Comparison of ENCODE assay signal across 37 cellular contexts in genomic region chr7:108440613-108441012, GRCh38. TPM values are rescaled to one million over a fixed set of nuclear protein-coding genes. Genes with fewer than 3 reads are reported as not detected.
"Had no signal": no experiment of that assay in that cellular context is flagged by ENCODE, and none has a peak within 500 bp of the region (broad histone marks: within the 10 kb centered on the region; RNA-seq: fewer than 3 reads in every experiment).

No MANE protein-coding gene starts in this region.

- DNase-seq: activated CD4-positive, alpha-beta memory T cell treated with anti-CD3 and anti-CD28 coated beads, Interleukin-2, amount 10 ng/mL, durations not matched to agents 7 days and 5 days; activated CD4-positive, alpha-beta T cell treated with anti-CD3 and anti-CD28 coated beads for 1 hour; activated CD4-positive, alpha-beta T cell treated with anti-CD3 and anti-CD28 coated beads for 48 hours; activated CD4-positive, CD25-positive, alpha-beta regulatory T cell; activated CD8-positive, alpha-beta memory T cell treated with anti-CD3 and anti-CD28 coated beads for 24 hours; activated CD8-positive, alpha-beta memory T cell treated with anti-CD3 and anti-CD28 coated beads, Interleukin-2, amount 10 ng/mL, durations not matched to agents 7 days and 5 days; activated CD8-positive, alpha-beta memory T cell treated with anti-CD3 and anti-CD28 coated beads, Interleukin-2, amount 50 U/mL, for 48 hours; activated effector memory CD4-positive, alpha-beta T cell treated with anti-CD3 and anti-CD28 coated beads, Interleukin-2, amount 50 U/mL, for 16 hours; activated naive CD4-positive, alpha-beta T cell; activated naive CD4-positive, alpha-beta T cell treated with anti-CD3 and anti-CD28 coated beads, Interleukin-2, amount 50 U/mL, for 16 hours; activated T-cell treated with anti-CD3 and anti-CD28 coated beads, Interleukin-2, amount 50 U/mL, for 1 hour; activated T-cell treated with anti-CD3 and anti-CD28 coated beads, Interleukin-2, amount 50 U/mL, for 72 hours; adrenal gland; body of pancreas; central memory CD4-positive, alpha-beta T cell; NCI-H1092 treated with DMSO at 0.1 percent for 48 hours; NCI-H1417; NCI-H146; NCI-H187; NCI-H2029 treated with DMSO at 0.1 percent for 48 hours; NCI-H2107; NCI-H226; NCI-H446 treated with DMSO at 0.1 percent for 48 hours; NCI-H524; NCI-H69; NCI-H82; NK-92 treated with Interleukin-12 subunit alpha and Interleukin-12 subunit beta, amount 100 ng/mL, for 24 hours; PC-3; Peyer's patch; RPMI8226; SHP77 treated with DMSO at 0.1 percent for 48 hours; T1000; WERI-Rb-1 had no signal

- H3K27ac Mint-ChIP-seq: activated CD4-positive, alpha-beta memory T cell treated with anti-CD3 and anti-CD28 coated beads, Interleukin-2, amount 10 ng/mL, durations not matched to agents 7 days and 5 days; activated CD8-positive, alpha-beta memory T cell treated with anti-CD3 and anti-CD28 coated beads, Interleukin-2, amount 10 ng/mL, durations not matched to agents 7 days and 5 days; activated T-cell treated with anti-CD3 and anti-CD28 coated beads, Interleukin-2, amount 50 U/mL, for 72 hours; activated T-helper 17 cell treated with anti-CD3 and anti-CD28 coated beads, Interleukin-2, amount 50 U/mL, for 72 hours had no signal

- H3K4me1 Mint-ChIP-seq: activated CD4-positive, alpha-beta memory T cell treated with anti-CD3 and anti-CD28 coated beads, Interleukin-2, amount 10 ng/mL, durations not matched to agents 7 days and 5 days; activated CD8-positive, alpha-beta memory T cell treated with anti-CD3 and anti-CD28 coated beads, Interleukin-2, amount 10 ng/mL, durations not matched to agents 7 days and 5 days; activated T-helper 17 cell treated with anti-CD3 and anti-CD28 coated beads, Interleukin-2, amount 50 U/mL, for 72 hours had no signal

- H3K36me3 ChIP-seq: adrenal gland, Peyer's patch, WERI-Rb-1 had no signal

- H3K4me3 ChIP-seq: adrenal gland, body of pancreas, Peyer's patch had no signal

- H3K27ac ChIP-seq: KMS-11, Peyer's patch, WERI-Rb-1 had no signal

- H3K9ac ChIP-seq: KMS-11 had no signal

- H3K27me3 ChIP-seq: adrenal gland, body of pancreas, Peyer's patch had no signal

- H3K36me3 Mint-ChIP-seq: activated CD8-positive, alpha-beta memory T cell treated with anti-CD3 and anti-CD28 coated beads, Interleukin-2, amount 10 ng/mL, durations not matched to agents 7 days and 5 days had no signal

- ATAC-seq: activated CD8-positive, alpha-beta memory T cell treated with anti-CD3 and anti-CD28 coated beads, Interleukin-2, amount 10 ng/mL, durations not matched to agents 7 days and 5 days; activated T-cell treated with anti-CD3 and anti-CD28 coated beads, Interleukin-2, amount 50 U/mL, for 72 hours; activated T-helper 17 cell treated with anti-CD3 and anti-CD28 coated beads, Interleukin-2, amount 50 U/mL, for 72 hours; body of pancreas; PC-3 had no signal

- H3K4me2 ChIP-seq: KMS-11 had no signal

- FAIRE-seq: astrocyte had no signal

- H3K9me3 ChIP-seq: adrenal gland, body of pancreas, Peyer's patch had no signal

- H3K4me1 ChIP-seq: Peyer's patch had no signal

- H3K4me3 Mint-ChIP-seq: activated CD4-positive, alpha-beta memory T cell treated with anti-CD3 and anti-CD28 coated beads, Interleukin-2, amount 10 ng/mL, durations not matched to agents 7 days and 5 days; activated CD8-positive, alpha-beta memory T cell treated with anti-CD3 and anti-CD28 coated beads, Interleukin-2, amount 10 ng/mL, durations not matched to agents 7 days and 5 days; activated T-cell treated with anti-CD3 and anti-CD28 coated beads, Interleukin-2, amount 50 U/mL, for 72 hours; activated T-helper 17 cell treated with anti-CD3 and anti-CD28 coated beads, Interleukin-2, amount 50 U/mL, for 72 hours had no signal

- H3K9me3 Mint-ChIP-seq: activated CD4-positive, alpha-beta memory T cell treated with anti-CD3 and anti-CD28 coated beads, Interleukin-2, amount 10 ng/mL, durations not matched to agents 7 days and 5 days; activated T-helper 17 cell treated with anti-CD3 and anti-CD28 coated beads, Interleukin-2, amount 50 U/mL, for 72 hours had no signal

RNA-seq across cellular contexts. Expression of gene NRCAM, which starts 15.6 kb away (rescaled TPM):
- total RNA-seq: activated CD4-positive, alpha-beta memory T cell treated with anti-CD3 and anti-CD28 coated beads, Interleukin-2, amount 10 ng/mL, durations not matched to agents 7 days and 5 days; activated T-helper 17 cell treated with anti-CD3 and anti-CD28 coated beads, Interleukin-2, amount 50 U/mL, for 72 hours; PC-3; T-helper 2 cell treated with Interferon-gamma antibody and Interleukin-4, amounts not matched to agents 100 ng/mL and 5 ng/mL, for 36 hours had no signal
